8 cellular contexts compared by ENCODE assay signal in the genomic region with DNA sequence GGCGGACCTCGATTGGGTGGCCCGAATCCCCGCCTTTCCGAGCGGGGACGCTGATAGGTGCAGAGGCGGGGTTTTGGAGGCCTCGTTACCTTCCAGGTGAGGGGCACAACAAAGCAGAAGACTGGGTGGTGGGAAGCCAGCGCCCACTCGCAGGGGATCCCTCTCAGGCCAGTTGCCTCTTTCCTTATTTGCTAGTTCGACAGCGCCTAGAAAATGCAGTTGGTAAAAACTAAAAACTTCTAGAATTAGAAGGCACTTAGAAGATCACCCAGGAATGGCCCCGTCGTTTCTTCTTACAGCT. TPM values are rescaled to one million over a fixed set of nuclear protein-coding genes. Genes with fewer than 3 reads are reported as not detected.
A peak's percentile ranks its signal among the peaks of the same experiment; 100 is the strongest.
DNase-seq lines count a peak whose midpoint lies in the region; ATAC-seq and TF ChIP-seq lines count a peak whose summit lies in the region.

No MANE protein-coding gene starts in this region.

- H3K9me3 ChIP-seq in iPS-18a (ENCODE audit: control insufficient read depth, low read depth, low read length): no peaks in the 10 kb centered on the region

- POLR2A ChIA-PET in activated CD8-positive, alpha-beta T cell treated with anti-CD3 and anti-CD28 coated beads, Interleukin-2, amount 10 ng/mL, durations not matched to agents 7 days and 5 days (lab: Charles Lee): interaction anchor here (0.9 to 3.0 kb wide), 10 partner anchors 11 to 217 kb away, joined by 3 to 41 read pairs (median 9); partner anchors contain the start of genes FAM117A, SLC35B1 and SPOP

- H3K27me3 ChIP-seq in iPS-18a (ENCODE audit: control insufficient read depth, insufficient read depth, low read length): no peaks in the 10 kb centered on the region

- H3K4me1 Mint-ChIP-seq in HFFc6 (ENCODE audit: low read depth): peaks cover 44% of the 10 kb centered on the region
- peaks cover 57% of the 10 kb centered on the region for H3K4me1 Mint-ChIP-seq in activated CD8-positive, alpha-beta T cell treated with anti-CD3 and anti-CD28 coated beads, Interleukin-2, amount 10 ng/mL, durations not matched to agents 7 days and 5 days (ENCODE audit: low read depth)
- peaks cover 52% of the 10 kb centered on the region for H3K4me1 Mint-ChIP-seq in stimulated activated effector memory CD8-positive, alpha-beta T cell treated with anti-CD3 and anti-CD28 coated beads, Interleukin-12 subunit alpha, Interleukin-12 subunit beta, amount 100 ng/mL, for 72 hours

- H3K27ac ChIP-seq in iPS-18a (ENCODE audit: low read length): no peak overlapping the region

- peaks cover 22% of the 10 kb centered on the region for H3K36me3 ChIP-seq in iPS-18a (ENCODE audit: control insufficient read depth, low read depth, low read length)

- TF ChIP-seq CTCF in HFFc6 (IDR thresholded peaks at IDR 0.05): no peak

- peaks cover 1% of the 10 kb centered on the region for H3K27me3 Mint-ChIP-seq in HFFc6 (ENCODE audit: insufficient read depth)
- H3K27me3 Mint-ChIP-seq in activated CD8-positive, alpha-beta T cell treated with anti-CD3 and anti-CD28 coated beads, Interleukin-2, amount 10 ng/mL, durations not matched to agents 7 days and 5 days (ENCODE audit: low read depth): no peaks in the 10 kb centered on the region

- peak overlapping the region; percentile 56; the same call in 1 of the 2 replicates for H3K27ac Mint-ChIP-seq in HFFc6
- H3K27ac Mint-ChIP-seq in activated CD8-positive, alpha-beta T cell treated with anti-CD3 and anti-CD28 coated beads, Interleukin-2, amount 10 ng/mL, durations not matched to agents 7 days and 5 days: peak overlapping the region; percentile 96
- H3K27ac Mint-ChIP-seq in stimulated activated effector memory CD8-positive, alpha-beta T cell treated with anti-CD3 and anti-CD28 coated beads, Interleukin-12 subunit alpha, Interleukin-12 subunit beta, amount 100 ng/mL, for 72 hours: peak overlapping the region; percentile 98

- H3K4me3 Mint-ChIP-seq in HFFc6: peak overlapping the region; percentile 96
- peak overlapping the region; percentile 94 for H3K4me3 Mint-ChIP-seq in activated CD8-positive, alpha-beta T cell treated with anti-CD3 and anti-CD28 coated beads, Interleukin-2, amount 10 ng/mL, durations not matched to agents 7 days and 5 days
- H3K4me3 Mint-ChIP-seq in stimulated activated effector memory CD8-positive, alpha-beta T cell treated with anti-CD3 and anti-CD28 coated beads, Interleukin-12 subunit alpha, Interleukin-12 subunit beta, amount 100 ng/mL, for 72 hours: peak overlapping the region; percentile 90

- DNase-seq in HFFc6 (no peak), NCI-H2029 (lab: John Stamatoyannopoulos, UW) (no peak), islet precursor cell (no peak), foreskin melanocyte (no peak), SW 1271 (lab: John Stamatoyannopoulos, UW) (no peak)
- DNase-seq in activated CD8-positive, alpha-beta T cell treated with anti-CD3 and anti-CD28 coated beads, Interleukin-2, amount 10 ng/mL, durations not matched to agents 7 days and 5 days: no peak
- no peak for DNase-seq in stimulated activated effector memory CD8-positive, alpha-beta T cell treated with anti-CD3 and anti-CD28 coated beads, Interleukin-12 subunit alpha, Interleukin-12 subunit beta, amount 100 ng/mL, for 72 hours (ENCODE audit: low spot score in 2 of 2)

- H3K9ac ChIP-seq in iPS-18a (ENCODE audit: low read length): peak overlapping the region; percentile 59

- peaks cover 25% of the 10 kb centered on the region for H3K36me3 Mint-ChIP-seq in HFFc6 (ENCODE audit: low read depth)
- H3K36me3 Mint-ChIP-seq in activated CD8-positive, alpha-beta T cell treated with anti-CD3 and anti-CD28 coated beads, Interleukin-2, amount 10 ng/mL, durations not matched to agents 7 days and 5 days (ENCODE audit: low read depth): peaks cover 46% of the 10 kb centered on the region
- peaks cover 65% of the 10 kb centered on the region for H3K36me3 Mint-ChIP-seq in stimulated activated effector memory CD8-positive, alpha-beta T cell treated with anti-CD3 and anti-CD28 coated beads, Interleukin-12 subunit alpha, Interleukin-12 subunit beta, amount 100 ng/mL, for 72 hours

- CTCF ChIA-PET in activated CD8-positive, alpha-beta T cell treated with anti-CD3 and anti-CD28 coated beads, Interleukin-2, amount 10 ng/mL, durations not matched to agents 7 days and 5 days (lab: Charles Lee): interaction anchor here (0.7 to 6.2 kb wide), 2 partner anchors 43 to 82 kb away, joined by 3 to 38 read pairs; partner anchors contain the start of gene SLC35B1

- ATAC-seq in activated CD8-positive, alpha-beta T cell treated with anti-CD3 and anti-CD28 coated beads, Interleukin-2, amount 10 ng/mL, durations not matched to agents 7 days and 5 days: no peak
- no peak for ATAC-seq in stimulated activated effector memory CD8-positive, alpha-beta T cell treated with anti-CD3 and anti-CD28 coated beads, Interleukin-12 subunit alpha, Interleukin-12 subunit beta, amount 100 ng/mL, for 72 hours

- H3K9me3 Mint-ChIP-seq in HFFc6: no peaks in the 10 kb centered on the region
- H3K9me3 Mint-ChIP-seq in activated CD8-positive, alpha-beta T cell treated with anti-CD3 and anti-CD28 coated beads, Interleukin-2, amount 10 ng/mL, durations not matched to agents 7 days and 5 days (ENCODE audit: insufficient read depth): no peaks in the 10 kb centered on the region
- H3K9me3 Mint-ChIP-seq in stimulated activated effector memory CD8-positive, alpha-beta T cell treated with anti-CD3 and anti-CD28 coated beads, Interleukin-12 subunit alpha, Interleukin-12 subunit beta, amount 100 ng/mL, for 72 hours: no peaks in the 10 kb centered on the region

- peak overlapping the region; percentile 67 for H3K4me3 ChIP-seq in iPS-18a (ENCODE audit: low read length)

- peaks cover 14% of the 10 kb centered on the region for H3K4me1 ChIP-seq in iPS-18a (ENCODE audit: control insufficient read depth, low read depth, low read length)

RNA-seq across cellular contexts. Expression of gene KAT7, which starts 0.7 kb away (rescaled TPM):
- 10 to 100 TPM; 35.3 to 45.5 (median 36.5) TPM for total RNA-seq in HFFc6 (2021; fragmentation: NEBNext Ultra II Directional; extraction: Animal tissue kit (Norgen Biotek cat#: 25700))
- 10 to 100 TPM; 75.8 to 76.0 TPM for total RNA-seq in activated CD8-positive, alpha-beta T cell treated with anti-CD3 and anti-CD28 coated beads, Interleukin-2, amount 10 ng/mL, durations not matched to agents 7 days and 5 days

RNA-seq across cellular contexts. Expression of gene FAM117A, which starts 25.3 kb away (rescaled TPM):
- total RNA-seq in HFFc6 (2021; fragmentation: NEBNext Ultra II Directional; extraction: Animal tissue kit (Norgen Biotek cat#: 25700)): 1 to 10 TPM in 1 of 6 experiments, under 1 TPM in 5; 0.23 to 1.1 (median 0.57) TPM
- total RNA-seq in activated CD8-positive, alpha-beta T cell treated with anti-CD3 and anti-CD28 coated beads, Interleukin-2, amount 10 ng/mL, durations not matched to agents 7 days and 5 days: 10 to 100 TPM; 20.8 to 23.5 TPM

RNA-seq across cellular contexts. Expression of gene TAC4, which starts 58.6 kb away (rescaled TPM):
- total RNA-seq in HFFc6 (2021; fragmentation: NEBNext Ultra II Directional; extraction: Animal tissue kit (Norgen Biotek cat#: 25700)): not detected
- not detected for total RNA-seq in activated CD8-positive, alpha-beta T cell treated with anti-CD3 and anti-CD28 coated beads, Interleukin-2, amount 10 ng/mL, durations not matched to agents 7 days and 5 days

Comparison
In these comparisons a context has a peak if more than half of its experiments do, and no peak if none do; other contexts are left out.
1. RNA of gene FAM117A, which starts 25.3 kb away (total RNA-seq): 20.8 to 23.5 TPM in activated CD8-positive, alpha-beta T cell treated with anti-CD3 and anti-CD28 coated beads, Interleukin-2, amount 10 ng/mL, durations not matched to agents 7 days and 5 days; 0.23 to 1.1 TPM in HFFc6; every median in the first group is over 10 times any median in the second.
2. Peak in every context shown above with its lines, with median percentiles within 50 percentile points of each other: H3K27ac Mint-ChIP-seq and H3K4me3 Mint-ChIP-seq.